In the genomic region with DNA sequence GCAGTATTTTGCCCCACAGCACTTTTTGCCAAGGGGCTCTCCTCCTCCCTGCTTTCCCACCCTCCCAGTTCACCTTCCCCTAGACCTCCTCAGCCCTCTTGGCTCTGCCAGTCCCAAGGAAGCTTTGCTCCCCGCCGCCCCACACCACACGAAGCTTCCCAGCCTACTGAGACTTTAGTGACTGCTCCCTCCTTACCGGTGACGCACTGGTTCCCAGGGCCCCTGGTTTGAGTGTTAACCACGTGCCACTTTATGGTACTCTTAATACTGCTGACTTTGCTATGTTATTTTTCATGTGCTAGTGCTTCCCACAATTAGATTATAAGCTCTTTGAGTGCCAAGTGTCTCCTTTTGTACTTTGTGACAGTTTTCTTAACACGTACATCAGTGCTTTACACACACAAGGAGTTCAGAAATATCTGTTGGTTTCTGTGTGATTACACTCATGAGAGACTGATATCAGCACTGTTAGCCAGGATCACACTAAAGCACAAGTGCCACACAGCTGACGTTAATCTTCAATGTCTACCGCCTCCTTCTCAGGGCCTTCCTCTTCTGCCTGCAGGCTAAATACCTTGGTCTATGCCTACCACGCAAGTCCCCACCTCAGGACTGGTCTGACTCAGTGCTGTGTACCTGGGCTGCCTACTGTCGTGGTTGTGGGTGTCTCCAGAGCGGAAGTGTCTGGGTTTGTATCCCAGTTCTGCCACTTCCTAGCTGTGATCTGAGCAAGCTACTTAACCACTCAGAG, we compare ENCODE assay signal across 11 cellular contexts.
DNase-seq lines count a peak whose midpoint lies in the region; ATAC-seq and TF ChIP-seq lines count a peak whose summit lies in the region.
"Had no signal": no experiment of that assay in that cellular context is flagged by ENCODE, and none has a peak within 500 bp of the region (broad histone marks: within the 10 kb centered on the region; RNA-seq: fewer than 3 reads in every experiment).

No MANE protein-coding gene starts in this region.

- no peaks in the 10 kb centered on the region for H3K36me3 ChIP-seq in mesodermal cell (ENCODE audit: control insufficient read depth, insufficient read depth, low read length)
- no peaks in the 10 kb centered on the region for H3K36me3 ChIP-seq in neural progenitor cell
- H3K36me3 ChIP-seq: pancreas, thoracic aorta had no signal

- peak; percentile 32 for DNase-seq in CD1c-positive myeloid dendritic cell (ENCODE audit: extremely low spot score)
- DNase-seq in AML-193 (lab: John Stamatoyannopoulos, UW): no peak
- DNase-seq in neural progenitor cell (ENCODE audit: low spot score): no peak
- no peak for DNase-seq in NCI-H1436 (lab: John Stamatoyannopoulos, UW)
- no peak for DNase-seq in SKM-1 (lab: John Stamatoyannopoulos, UW; ENCODE audit: unreplicated experiment)
- DNase-seq: NCI-H1417, pancreas had no signal

- no peak overlapping the region for H3K9ac ChIP-seq in neural progenitor cell

- no peaks in the 10 kb centered on the region for H3K27me3 ChIP-seq in neural progenitor cell
- H3K27me3 ChIP-seq: pancreas had no signal

- H4K20me1 ChIP-seq in neural progenitor cell (ENCODE audit: low read depth): peaks cover 6% of the 10 kb centered on the region

- H3K9me3 ChIP-seq in mesodermal cell (ENCODE audit: control insufficient read depth, low read length) (no peaks in the 10 kb centered on the region), neural progenitor cell (ENCODE audit: low read depth) (no peaks in the 10 kb centered on the region)
- H3K9me3 ChIP-seq: pancreas, thoracic aorta had no signal

- peaks cover 20% of the 10 kb centered on the region for H3K4me1 Mint-ChIP-seq in activated T-helper 17 cell treated with anti-CD3 and anti-CD28 coated beads, Interleukin-2, amount 50 U/mL, for 72 hours
- peaks cover 46% of the 10 kb centered on the region for H3K4me1 Mint-ChIP-seq in neural progenitor cell

- WGBS in mesodermal cell (ENCODE audit: insufficient coverage in 2 of 2), 2 experiments: 81 to 90% methylated on average over 9 of the region's 12 CpGs

- H3K27ac Mint-ChIP-seq in activated T-helper 17 cell treated with anti-CD3 and anti-CD28 coated beads, Interleukin-2, amount 50 U/mL, for 72 hours: peak overlapping the region; percentile 52
- H3K27ac Mint-ChIP-seq in neural progenitor cell: no peak overlapping the region

- no peak overlapping the region for H2AFZ ChIP-seq in neural progenitor cell (replicated peaks)

- H3K79me2 ChIP-seq in neural progenitor cell (ENCODE audit: low read depth): no peaks in the 10 kb centered on the region

- H3K9me3 Mint-ChIP-seq in activated T-helper 17 cell treated with anti-CD3 and anti-CD28 coated beads, Interleukin-2, amount 50 U/mL, for 72 hours: no peaks in the 10 kb centered on the region
- H3K9me3 Mint-ChIP-seq in neural progenitor cell: no peaks in the 10 kb centered on the region

- H3K4me1 ChIP-seq in mesodermal cell (ENCODE audit: control insufficient read depth, insufficient read depth, low read length, poor library complexity, severe bottlenecking): peaks cover 72% of the 10 kb centered on the region
- H3K4me1 ChIP-seq in neural progenitor cell: peaks cover 14% of the 10 kb centered on the region
- H3K4me1 ChIP-seq: pancreas had no signal

- peak; percentile 43 for ATAC-seq in HG03469 (IDR thresholded peaks at IDR 0.05; ENCODE audit: unreplicated experiment)
- ATAC-seq in activated T-helper 17 cell treated with anti-CD3 and anti-CD28 coated beads, Interleukin-2, amount 50 U/mL, for 72 hours (replicated peaks): peak; percentile 88

- H3K27ac ChIP-seq in mesodermal cell (ENCODE audit: low read depth, low read length, severe bottlenecking) (peak overlapping the region; percentile 76), neural progenitor cell (no peak overlapping the region)
- H3K27ac ChIP-seq: pancreas had no signal

- H3K4me3 ChIP-seq in mesodermal cell (ENCODE audit: extremely low read depth, insufficient read depth, low read length, poor library complexity, severe bottlenecking) (no peak overlapping the region), neural progenitor cell (no peak overlapping the region)
- H3K4me3 ChIP-seq: pancreas, thoracic aorta had no signal

- H3K4me2 ChIP-seq in neural progenitor cell: no peak overlapping the region

- H3F3A ChIP-seq in neural progenitor cell (ENCODE audit: low read depth): no peaks in the 10 kb centered on the region

- no peak for TF ChIP-seq CTCF in neural progenitor cell (IDR thresholded peaks at IDR 0.05)

- no peaks in the 10 kb centered on the region for H3K36me3 Mint-ChIP-seq in activated T-helper 17 cell treated with anti-CD3 and anti-CD28 coated beads, Interleukin-2, amount 50 U/mL, for 72 hours (ENCODE audit: low read depth)
- peaks cover 3% of the 10 kb centered on the region for H3K36me3 Mint-ChIP-seq in neural progenitor cell

- peak overlapping the region; percentile 47 for H3K4me3 Mint-ChIP-seq in activated T-helper 17 cell treated with anti-CD3 and anti-CD28 coated beads, Interleukin-2, amount 50 U/mL, for 72 hours
- no peak overlapping the region for H3K4me3 Mint-ChIP-seq in neural progenitor cell

- H3K27me3 Mint-ChIP-seq in activated T-helper 17 cell treated with anti-CD3 and anti-CD28 coated beads, Interleukin-2, amount 50 U/mL, for 72 hours: no peaks in the 10 kb centered on the region
- peaks cover 4% of the 10 kb centered on the region for H3K27me3 Mint-ChIP-seq in neural progenitor cell (ENCODE audit: insufficient read depth, low read depth)
